In the genomic region with DNA sequence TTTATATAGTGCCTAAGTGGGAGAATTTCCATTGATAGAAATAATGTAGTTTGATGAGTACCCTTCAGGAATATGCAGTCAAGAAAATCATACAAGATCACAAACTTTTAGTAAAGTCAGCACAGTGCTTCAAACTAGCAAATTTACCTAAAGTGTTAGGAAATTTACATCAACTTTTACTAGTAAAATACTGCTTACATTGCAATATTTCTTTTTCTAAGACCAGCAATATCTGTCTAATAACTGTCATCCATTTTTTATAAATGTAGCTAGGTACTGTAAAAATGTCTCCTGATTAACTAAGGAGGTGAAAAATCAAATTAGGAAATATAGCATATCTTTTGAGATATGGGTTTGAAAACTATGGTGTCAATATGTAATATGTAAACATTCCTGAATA, we compare ENCODE assay signal across 3 cellular contexts.
TF ChIP-seq lines count a peak whose summit lies in the region.

No MANE protein-coding gene starts in this region.

TF ChIP-seq in HepG2, 621 proteins besides CTCF, POLR2A, EP300 and RAD21 (continues in another document):
- TF ChIP-seq, protein P1, sequence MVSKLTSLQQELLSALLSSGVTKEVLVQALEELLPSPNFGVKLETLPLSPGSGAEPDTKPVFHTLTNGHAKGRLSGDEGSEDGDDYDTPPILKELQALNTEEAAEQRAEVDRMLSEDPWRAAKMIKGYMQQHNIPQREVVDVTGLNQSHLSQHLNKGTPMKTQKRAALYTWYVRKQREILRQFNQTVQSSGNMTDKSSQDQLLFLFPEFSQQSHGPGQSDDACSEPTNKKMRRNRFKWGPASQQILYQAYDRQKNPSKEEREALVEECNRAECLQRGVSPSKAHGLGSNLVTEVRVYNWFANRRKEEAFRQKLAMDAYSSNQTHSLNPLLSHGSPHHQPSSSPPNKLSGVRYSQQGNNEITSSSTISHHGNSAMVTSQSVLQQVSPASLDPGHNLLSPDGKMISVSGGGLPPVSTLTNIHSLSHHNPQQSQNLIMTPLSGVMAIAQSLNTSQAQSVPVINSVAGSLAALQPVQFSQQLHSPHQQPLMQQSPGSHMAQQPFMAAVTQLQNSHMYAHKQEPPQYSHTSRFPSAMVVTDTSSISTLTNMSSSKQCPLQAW (CRISPR knock-in tag; IDR thresholded peaks at IDR 0.05) = no peak
- TF ChIP-seq MAFF (IDR thresholded peaks at IDR 0.05; ENCODE audit: low read depth, low read length) (peak; percentile 94), ZNF232 (CRISPR knock-in tag; IDR thresholded peaks at IDR 0.05; ENCODE audit: borderline replicate concordance) (no peak), ZBTB46 (CRISPR knock-in tag; IDR thresholded peaks at IDR 0.05; ENCODE audit: borderline replicate concordance) (no peak), HNRNPUL1 (IDR thresholded peaks at IDR 0.05; ENCODE audit: low read depth, low read length) (no peak), MAF1 (CRISPR knock-in tag; IDR thresholded peaks at IDR 0.05; ENCODE audit: borderline replicate concordance) (no peak), KDM1A (CRISPR knock-in tag; IDR thresholded peaks at IDR 0.05) (no peak), ZNF274 (CRISPR knock-in tag; IDR thresholded peaks at IDR 0.05) (no peak), ZNF589 (CRISPR knock-in tag; conservative IDR thresholded peaks at IDR 0.05) (no peak), MAFK (conservative IDR thresholded peaks at IDR 0.05 in 1 of 2, IDR thresholded peaks at IDR 0.05 in 1 of 2; ENCODE audit: low read length in 2 of 2) (peak; percentile 82 to 94; a peak in 3 of 4 replicates), SAFB2 (CRISPR knock-in tag; IDR thresholded peaks at IDR 0.05; ENCODE audit: borderline replicate concordance, low read depth) (no peak)
- TF ChIP-seq, protein P2, sequence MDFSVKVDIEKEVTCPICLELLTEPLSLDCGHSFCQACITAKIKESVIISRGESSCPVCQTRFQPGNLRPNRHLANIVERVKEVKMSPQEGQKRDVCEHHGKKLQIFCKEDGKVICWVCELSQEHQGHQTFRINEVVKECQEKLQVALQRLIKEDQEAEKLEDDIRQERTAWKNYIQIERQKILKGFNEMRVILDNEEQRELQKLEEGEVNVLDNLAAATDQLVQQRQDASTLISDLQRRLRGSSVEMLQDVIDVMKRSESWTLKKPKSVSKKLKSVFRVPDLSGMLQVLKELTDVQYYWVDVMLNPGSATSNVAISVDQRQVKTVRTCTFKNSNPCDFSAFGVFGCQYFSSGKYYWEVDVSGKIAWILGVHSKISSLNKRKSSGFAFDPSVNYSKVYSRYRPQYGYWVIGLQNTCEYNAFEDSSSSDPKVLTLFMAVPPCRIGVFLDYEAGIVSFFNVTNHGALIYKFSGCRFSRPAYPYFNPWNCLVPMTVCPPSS (IDR thresholded peaks at IDR 0.05) = no peak

TF ChIP-seq in IMR-90, 13 proteins besides CTCF, POLR2A, EP300 and RAD21:
- no peak for TF ChIP-seq SMC3 (IDR thresholded peaks at IDR 0.05; ENCODE audit: low read depth, low read length)
- peak; percentile 97 for TF ChIP-seq MAFK (IDR thresholded peaks at IDR 0.05; ENCODE audit: low read depth, low read length)
- TF ChIP-seq RFX5 (IDR thresholded peaks at IDR 0.05; ENCODE audit: low read depth, low read length) = no peak
- no peak for TF ChIP-seq RCOR1 (IDR thresholded peaks at IDR 0.05; ENCODE audit: insufficient replicate concordance, low read length)
- no peak for TF ChIP-seq CEBPB (IDR thresholded peaks at IDR 0.05; ENCODE audit: low read depth, low read length)
- no peak for TF ChIP-seq BHLHE40 (IDR thresholded peaks at IDR 0.05; ENCODE audit: low read depth, low read length)
- TF ChIP-seq MAZ (IDR thresholded peaks at IDR 0.05; ENCODE audit: borderline replicate concordance, low read depth, low read length) = no peak
TF ChIP-seq in IMR-90: peak in this region for 1.

TF ChIP-seq in K562, 482 proteins besides CTCF, POLR2A, EP300 and RAD21:
- TF ChIP-seq ZFP30 (CRISPR knock-in tag; IDR thresholded peaks at IDR 0.05; ENCODE audit: borderline replicate concordance) (no peak), ZNF316 (IDR thresholded peaks at IDR 0.05) (peak; percentile 90), C11orf30 (IDR thresholded peaks at IDR 0.05; ENCODE audit: low read depth) (peak; percentile 72), MAFF (IDR thresholded peaks at IDR 0.05; ENCODE audit: low read length) (peak; percentile 80), MEIS2 (IDR thresholded peaks at IDR 0.05; ENCODE audit: partially characterized antibody) (no peak), MAFG (tag; conservative IDR thresholded peaks at IDR 0.05) (peak; percentile 74), TOE1 (IDR thresholded peaks at IDR 0.05; ENCODE audit: borderline replicate concordance) (no peak), TOE1 (CRISPR knock-in tag; IDR thresholded peaks at IDR 0.05; ENCODE audit: borderline replicate concordance, low read depth) (no peak), MAFK (IDR thresholded peaks at IDR 0.05; ENCODE audit: low read length) (peak; percentile 86)
